19 cellular contexts compared by ENCODE assay signal in the genomic region with DNA sequence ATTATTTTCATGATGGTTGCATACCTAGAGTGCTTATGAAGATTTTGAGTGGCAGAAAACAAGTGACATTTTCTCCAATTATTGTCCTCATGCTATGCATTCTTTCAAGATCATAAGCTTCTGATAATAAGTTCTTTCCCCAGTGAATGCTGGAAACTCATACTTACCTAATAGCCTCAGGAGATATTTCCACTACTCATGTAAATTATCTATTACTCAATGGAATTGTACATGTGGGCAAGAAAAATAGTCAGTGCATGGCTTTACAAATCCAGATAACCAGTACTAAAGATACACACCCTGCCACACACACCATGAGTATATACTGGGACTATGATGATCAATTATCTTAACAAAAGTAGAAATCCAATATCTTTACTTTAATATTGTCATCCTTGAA.
DNase-seq lines count a peak whose midpoint lies in the region; ATAC-seq, FAIRE-seq and TF ChIP-seq lines count a peak whose summit lies in the region.
"Had no signal": no experiment of that assay in that cellular context is flagged by ENCODE, and none has a peak within 500 bp of the region (broad histone marks: within the 10 kb centered on the region; RNA-seq: fewer than 3 reads in every experiment).

No MANE protein-coding gene starts in this region.

- TF ChIP-seq CTCF in mammary epithelial cell (conservative IDR thresholded peaks at IDR 0.05 in 1 of 2, IDR thresholded peaks at IDR 0.05 in 1 of 2; ENCODE audit: extremely low read depth in 1 of 2, insufficient read depth in 1 of 2, low read depth in 1 of 2, low read length in 2 of 2) (no peak), breast epithelium (IDR thresholded peaks at IDR 0.05) (no peak), bronchial epithelial cell (IDR thresholded peaks at IDR 0.05; ENCODE audit: insufficient read depth, low read length, severe bottlenecking) (no peak), gastrocnemius medialis (IDR thresholded peaks at IDR 0.05 in 4 of 5, conservative IDR thresholded peaks at IDR 0.05 in 1 of 5) (no peak)

- dilution Hi-C loops in mammary epithelial cell (cut with HindIII; ENCODE audit: low sequenced_read_pairs), result no loop called here

- no peak for TF ChIP-seq POLR2A in breast epithelium (IDR thresholded peaks at IDR 0.05)
- no peak for TF ChIP-seq POLR2A in gastrocnemius medialis (IDR thresholded peaks at IDR 0.05)

- H3K4me3 Mint-ChIP-seq in CD8-positive, alpha-beta memory T cell, result no peak overlapping the region
- H3K4me3 Mint-ChIP-seq: CD14-positive monocyte; CD4-positive, alpha-beta memory T cell; HFFc6 had no signal

- H3K4me3 ChIP-seq in mammary epithelial cell (replicated peaks in 1 of 3; ENCODE audit: insufficient read depth in 1 of 3, low read depth in 2 of 3, low read length in 3 of 3) (no peak overlapping the region), breast epithelium (no peak overlapping the region), bronchial epithelial cell (ENCODE audit: low read depth, low read length) (no peak overlapping the region), gastrocnemius medialis (no peak overlapping the region)
- H3K4me3 ChIP-seq in CD8-positive, alpha-beta memory T cell (ENCODE audit: low read length), result no peak overlapping the region
- H3K4me3 ChIP-seq: BLaER1, GM12878 had no signal

- no peaks in the 10 kb centered on the region for H3K4me1 ChIP-seq in mammary epithelial cell (ENCODE audit: insufficient read depth, low read length)
- no peaks in the 10 kb centered on the region for H3K4me1 ChIP-seq in breast epithelium
- H3K4me1 ChIP-seq in gastrocnemius medialis, result no peaks in the 10 kb centered on the region
- no peaks in the 10 kb centered on the region for H3K4me1 ChIP-seq in CD8-positive, alpha-beta memory T cell (ENCODE audit: insufficient read depth, low read length)
- H3K4me1 ChIP-seq: BLaER1 had no signal

- H3K27me3 ChIP-seq in mammary epithelial cell (ENCODE audit: insufficient read depth, low read length) (no peaks in the 10 kb centered on the region), breast epithelium (no peaks in the 10 kb centered on the region), bronchial epithelial cell (ENCODE audit: control insufficient read depth, insufficient read depth, low read length) (no peaks in the 10 kb centered on the region), gastrocnemius medialis (no peaks in the 10 kb centered on the region)
- no peaks in the 10 kb centered on the region for H3K27me3 ChIP-seq in CD8-positive, alpha-beta memory T cell (ENCODE audit: insufficient read depth, low read length, poor library complexity, severe bottlenecking)
- H3K27me3 ChIP-seq: BLaER1 had no signal

- no peak overlapping the region for H3K9ac ChIP-seq in mammary epithelial cell (ENCODE audit: insufficient read depth, low read length)
- H3K9ac ChIP-seq: BLaER1 had no signal

- CTCF ChIA-PET in mammary epithelial cell (lab: Charles Lee; ENCODE audit: low non-redundant PET), result interaction anchor here (0.8 kb wide), 1 partner anchor 959 kb away, joined by 10 read pairs; no protein-coding TSS in a partner anchor
- CTCF ChIA-PET in CD8-positive, alpha-beta memory T cell (lab: Charles Lee), result no interaction called here

- H3K9me3 ChIP-seq in mammary epithelial cell (replicated peaks; ENCODE audit: insufficient read depth, low read length), result no peaks in the 10 kb centered on the region
- no peaks in the 10 kb centered on the region for H3K9me3 ChIP-seq in breast epithelium
- H3K9me3 ChIP-seq in gastrocnemius medialis, result no peaks in the 10 kb centered on the region
- no peaks in the 10 kb centered on the region for H3K9me3 ChIP-seq in CD8-positive, alpha-beta memory T cell (ENCODE audit: low read length)
- H3K9me3 ChIP-seq: BLaER1 had no signal

- POLR2A ChIA-PET in CD8-positive, alpha-beta memory T cell (lab: Charles Lee), result no interaction called here

- peak; percentile 39 for DNase-seq in mammary epithelial cell
- DNase-seq in breast epithelium (ENCODE audit: low spot score in 2 of 2), result no peak
- DNase-seq in bronchial epithelial cell (ENCODE audit: low read depth), result peak; percentile 49
- peak; percentile 38 for DNase-seq in renal cortical epithelial cell (ENCODE audit: low read depth)
- no peak for DNase-seq in gastrocnemius medialis
- DNase-seq in CD8-positive, alpha-beta memory T cell, result no peak
- no peak for DNase-seq in cortex of kidney (lab: John Stamatoyannopoulos, UW)
- DNase-seq: 8988T; Calu3; CD4-positive, alpha-beta memory T cell; DMS79 treated with DMSO at 0.1 percent for 48 hours; GOT3; H7; HFFc6 had no signal

- no peak overlapping the region for H2AFZ ChIP-seq in mammary epithelial cell (ENCODE audit: low read depth, low read length)

- peaks cover 0 to 10% (median 5%) of the 10 kb centered on the region in 5 donors for H3K9me3 Mint-ChIP-seq in CD8-positive, alpha-beta memory T cell

- H4K20me1 ChIP-seq in mammary epithelial cell (ENCODE audit: insufficient read depth, low read length), result no peaks in the 10 kb centered on the region
- H4K20me1 ChIP-seq: BLaER1 had no signal

- no peaks in the 10 kb centered on the region for H3K27me3 Mint-ChIP-seq in CD8-positive, alpha-beta memory T cell
- H3K27me3 Mint-ChIP-seq: CD4-positive, alpha-beta memory T cell had no signal

- H3K4me2 ChIP-seq in mammary epithelial cell (ENCODE audit: insufficient read depth, low read depth, low read length), result no peak overlapping the region
- H3K4me2 ChIP-seq: BLaER1 had no signal

- H3K27ac ChIP-seq in mammary epithelial cell (ENCODE audit: insufficient read depth, low read depth, low read length) (no peak overlapping the region), breast epithelium (no peak overlapping the region), gastrocnemius medialis (no peak overlapping the region)
- H3K27ac ChIP-seq in CD8-positive, alpha-beta memory T cell (ENCODE audit: low read depth, low read length), result no peak overlapping the region
- H3K27ac ChIP-seq: BLaER1 had no signal

- ATAC-seq in gastrocnemius medialis, result no peak
- ATAC-seq: GM12878, HCT116 had no signal

- H3K79me2 ChIP-seq in mammary epithelial cell (ENCODE audit: insufficient read depth, low read length), result no peaks in the 10 kb centered on the region

- FAIRE-seq in bronchial epithelial cell (lab: Jason Lieb, UNC), result no peak
- FAIRE-seq: GM12878, HTR-8/SVneo had no signal

- no TSS peak for BruUV-seq in mammary epithelial cell (replicated peaks; lab: Mats Ljungman, UMichigan)

- H3K4me1 Mint-ChIP-seq in CD8-positive, alpha-beta memory T cell, result no peaks in the 10 kb centered on the region
- H3K4me1 Mint-ChIP-seq: CD14-positive monocyte; CD4-positive, alpha-beta memory T cell had no signal

- H3K36me3 ChIP-seq in mammary epithelial cell (ENCODE audit: insufficient read depth, low read length), result no peaks in the 10 kb centered on the region
- no peaks in the 10 kb centered on the region for H3K36me3 ChIP-seq in breast epithelium
- no peaks in the 10 kb centered on the region for H3K36me3 ChIP-seq in bronchial epithelial cell (ENCODE audit: control insufficient read depth, insufficient read depth, low read length)
- H3K36me3 ChIP-seq in gastrocnemius medialis, result no peaks in the 10 kb centered on the region
- H3K36me3 ChIP-seq in CD8-positive, alpha-beta memory T cell (ENCODE audit: insufficient read depth, low read length), result no peaks in the 10 kb centered on the region
- H3K36me3 ChIP-seq: BLaER1 had no signal

- in situ Hi-C loops in mammary epithelial cell (cut with MboI; ENCODE audit: low sequenced_read_pairs in 2 of 2) (no loop called here), gastrocnemius medialis (cut with MboI; ENCODE audit: low sequenced_read_pairs in 4 of 4) (no loop called here)

- H3K27ac Mint-ChIP-seq in CD8-positive, alpha-beta memory T cell, result no peak overlapping the region
- H3K27ac Mint-ChIP-seq: CD14-positive monocyte; CD4-positive, alpha-beta memory T cell; HFFc6 had no signal

- intact Hi-C loops in mammary epithelial cell (cut with micrococcal nuclease) (no loop called here), breast epithelium (cut with DNase I; ENCODE audit: low total_unique reads) (no loop called here), gastrocnemius medialis (cut with DNase I; ENCODE audit: low total_unique reads) (no loop called here)

- no peaks in the 10 kb centered on the region for H3K36me3 Mint-ChIP-seq in CD8-positive, alpha-beta memory T cell
- H3K36me3 Mint-ChIP-seq: CD14-positive monocyte; CD4-positive, alpha-beta memory T cell had no signal

Comparison
In these comparisons a context has a peak if more than half of its experiments do, and no peak if none do; other contexts are left out.
1. DNase-seq: peak in mammary epithelial cell (single experiment), bronchial epithelial cell (single experiment) and renal cortical epithelial cell (single experiment); none in breast epithelium (0 of 2), gastrocnemius medialis (0 of 2), CD8-positive, alpha-beta memory T cell (0 of 5) and cortex of kidney (single experiment).